In the genomic region with DNA sequence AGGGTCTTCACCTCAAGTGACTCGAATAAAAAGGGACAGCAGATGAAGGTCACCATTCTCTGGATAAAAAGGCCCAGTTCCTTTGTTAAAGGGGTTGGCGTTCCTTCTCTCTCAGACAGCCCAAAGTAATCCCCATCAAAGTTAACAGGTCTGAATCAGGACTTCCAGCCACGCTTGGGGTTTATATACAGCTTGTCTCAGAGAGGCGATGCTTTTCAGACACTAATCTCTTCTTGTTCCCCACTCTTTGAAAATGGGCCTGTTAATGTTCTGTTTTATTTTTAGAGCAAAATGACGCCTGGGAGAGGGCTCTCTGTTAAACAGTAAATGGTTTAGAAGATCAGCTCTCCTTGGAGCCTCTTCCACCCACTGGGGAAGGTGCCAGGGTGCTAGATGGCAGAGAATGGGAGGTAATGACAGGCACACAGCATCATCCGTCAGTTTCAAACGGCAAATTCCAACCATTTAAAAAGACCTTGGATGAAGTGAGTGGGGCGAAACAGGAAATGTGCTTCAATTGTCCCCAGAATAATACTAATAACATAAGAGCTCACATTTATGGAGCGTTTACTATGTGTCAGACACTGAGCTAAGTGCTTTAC, we compare ENCODE assay signal across 2 cellular contexts.
TF ChIP-seq lines count a peak whose summit lies in the region.

No MANE protein-coding gene starts in this region.

TF ChIP-seq in IMR-90, 13 proteins besides CTCF, POLR2A, EP300 and RAD21:
- TF ChIP-seq BHLHE40 (IDR thresholded peaks at IDR 0.05; ENCODE audit: low read depth, low read length): no peak
- no peak for TF ChIP-seq MAZ (IDR thresholded peaks at IDR 0.05; ENCODE audit: borderline replicate concordance, low read depth, low read length)
- no peak for TF ChIP-seq FOS (IDR thresholded peaks at IDR 0.05; ENCODE audit: low read depth, low read length)
- TF ChIP-seq NFE2L2 (IDR thresholded peaks at IDR 0.05; ENCODE audit: low read depth, low read length): no peak
- no peak for TF ChIP-seq MAFK (IDR thresholded peaks at IDR 0.05; ENCODE audit: low read depth, low read length)
- TF ChIP-seq, protein P1, sequence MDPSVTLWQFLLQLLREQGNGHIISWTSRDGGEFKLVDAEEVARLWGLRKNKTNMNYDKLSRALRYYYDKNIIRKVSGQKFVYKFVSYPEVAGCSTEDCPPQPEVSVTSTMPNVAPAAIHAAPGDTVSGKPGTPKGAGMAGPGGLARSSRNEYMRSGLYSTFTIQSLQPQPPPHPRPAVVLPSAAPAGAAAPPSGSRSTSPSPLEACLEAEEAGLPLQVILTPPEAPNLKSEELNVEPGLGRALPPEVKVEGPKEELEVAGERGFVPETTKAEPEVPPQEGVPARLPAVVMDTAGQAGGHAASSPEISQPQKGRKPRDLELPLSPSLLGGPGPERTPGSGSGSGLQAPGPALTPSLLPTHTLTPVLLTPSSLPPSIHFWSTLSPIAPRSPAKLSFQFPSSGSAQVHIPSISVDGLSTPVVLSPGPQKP (IDR thresholded peaks at IDR 0.05; ENCODE audit: borderline replicate concordance, low read depth, low read length): no peak
- no peak for TF ChIP-seq CHD1 (IDR thresholded peaks at IDR 0.05; ENCODE audit: low read depth, low read length)
- TF ChIP-seq, protein P2, sequence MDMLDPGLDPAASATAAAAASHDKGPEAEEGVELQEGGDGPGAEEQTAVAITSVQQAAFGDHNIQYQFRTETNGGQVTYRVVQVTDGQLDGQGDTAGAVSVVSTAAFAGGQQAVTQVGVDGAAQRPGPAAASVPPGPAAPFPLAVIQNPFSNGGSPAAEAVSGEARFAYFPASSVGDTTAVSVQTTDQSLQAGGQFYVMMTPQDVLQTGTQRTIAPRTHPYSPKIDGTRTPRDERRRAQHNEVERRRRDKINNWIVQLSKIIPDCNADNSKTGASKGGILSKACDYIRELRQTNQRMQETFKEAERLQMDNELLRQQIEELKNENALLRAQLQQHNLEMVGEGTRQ (IDR thresholded peaks at IDR 0.05; ENCODE audit: low read depth, low read length): no peak
- no peak for TF ChIP-seq SMC3 (IDR thresholded peaks at IDR 0.05; ENCODE audit: low read depth, low read length)
- TF ChIP-seq RCOR1 (IDR thresholded peaks at IDR 0.05; ENCODE audit: insufficient replicate concordance, low read length): no peak

TF ChIP-seq in SK-N-SH, 30 proteins besides CTCF, POLR2A, EP300 and RAD21:
- TF ChIP-seq NFIC (IDR thresholded peaks at IDR 0.05; ENCODE audit: borderline replicate concordance): no peak
